12 cellular contexts compared by ENCODE assay signal in the genomic region with DNA sequence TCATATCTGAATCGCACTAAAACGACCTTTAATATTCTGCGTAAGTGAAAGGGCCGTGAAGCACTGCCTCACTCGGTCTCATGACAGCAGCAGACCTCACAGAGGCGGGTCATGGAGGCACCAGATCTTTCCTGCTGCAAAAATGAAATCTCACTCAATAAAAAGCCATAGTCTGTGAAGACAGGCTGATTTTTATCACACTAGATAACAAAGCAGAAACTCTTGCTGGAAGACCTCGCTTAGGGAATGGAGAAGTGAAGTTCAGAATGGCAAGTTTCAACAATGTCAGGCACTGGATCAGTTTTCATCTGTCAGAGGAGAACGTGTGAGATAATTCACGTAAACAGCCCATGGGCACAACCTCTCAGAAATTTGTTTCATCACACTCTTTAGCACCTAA. TPM values are rescaled to one million over a fixed set of nuclear protein-coding genes. Genes with fewer than 3 reads are reported as not detected.
DNase-seq lines count a peak whose midpoint lies in the region; ATAC-seq, FAIRE-seq and TF ChIP-seq lines count a peak whose summit lies in the region.
"Had no signal": no experiment of that assay in that cellular context is flagged by ENCODE, and none has a peak within 500 bp of the region (broad histone marks: within the 10 kb centered on the region; RNA-seq: fewer than 3 reads in every experiment).

No MANE protein-coding gene starts in this region.

- H3K4me3 Mint-ChIP-seq in CD8-positive, alpha-beta memory T cell = peak overlapping the region in 6 of 7 donors; percentile 21 to 74 (median 59)

- no peak overlapping the region for H2AFZ ChIP-seq in OCI-LY7 (ENCODE audit: low read length)

- no peaks in the 10 kb centered on the region for H3K27me3 ChIP-seq in CD8-positive, alpha-beta memory T cell (ENCODE audit: insufficient read depth, low read length, poor library complexity, severe bottlenecking)
- no peaks in the 10 kb centered on the region for H3K27me3 ChIP-seq in gastroesophageal sphincter
- no peaks in the 10 kb centered on the region for H3K27me3 ChIP-seq in ascending aorta

- H3K79me2 ChIP-seq in OCI-LY7 (ENCODE audit: insufficient read depth, low read depth, low read length) = peaks cover 70% of the 10 kb centered on the region

- H3K9me3 ChIP-seq in CD8-positive, alpha-beta memory T cell (ENCODE audit: low read length) = no peaks in the 10 kb centered on the region
- H3K9me3 ChIP-seq in OCI-LY7 (ENCODE audit: low read length) = 0 out of 2 replicates have a peak, but pooled peaks cover 6% of the 10 kb centered on the region
- no peaks in the 10 kb centered on the region for H3K9me3 ChIP-seq in gastroesophageal sphincter
- no peaks in the 10 kb centered on the region for H3K9me3 ChIP-seq in ascending aorta

- H3K4me2 ChIP-seq in OCI-LY7 (ENCODE audit: low read length) = peak overlapping the region; percentile 62

- H3K4me3 ChIP-seq in CD8-positive, alpha-beta memory T cell (ENCODE audit: low read length) = no peak overlapping the region
- H3K4me3 ChIP-seq in OCI-LY7 (ENCODE audit: low read depth, low read length, poor library complexity, severe bottlenecking) = peak overlapping the region; percentile 22
- no peak overlapping the region for H3K4me3 ChIP-seq in gastroesophageal sphincter
- no peak overlapping the region for H3K4me3 ChIP-seq in ascending aorta

- H3K36me3 ChIP-seq in CD8-positive, alpha-beta memory T cell (ENCODE audit: insufficient read depth, low read length) = no peaks in the 10 kb centered on the region
- peaks cover 96% of the 10 kb centered on the region for H3K36me3 ChIP-seq in OCI-LY7 (ENCODE audit: insufficient read depth, low read length)
- H3K36me3 ChIP-seq in gastroesophageal sphincter = peaks cover 0 to 41% of the 10 kb centered on the region in 2 donors
- peaks cover 11 to 24% of the 10 kb centered on the region in 2 donors for H3K36me3 ChIP-seq in ascending aorta

- no peak for TF ChIP-seq EP300 in gastroesophageal sphincter (IDR thresholded peaks at IDR 0.05)

- peaks cover 0 to 48% (median 8%) of the 10 kb centered on the region in 3 donors for H3K36me3 Mint-ChIP-seq in CD8-positive, alpha-beta memory T cell

- intact Hi-C loops in OCI-LY7 (cut with micrococcal nuclease; ENCODE audit: unreplicated experiment) = loop anchor here (10.0 kb wide), 2 partner anchors 1145 to 1615 kb away; partner anchors contain the start of genes CDC123, DCLRE1C, MEIG1 and NUDT5
- intact Hi-C loops in ascending aorta (cut with DNase I) = no loop called here

- BruUV-seq in OCI-LY7 (replicated peaks; lab: Mats Ljungman, UMichigan) = TSS peak; percentile 14

- H3K4me1 ChIP-seq in CD8-positive, alpha-beta memory T cell (ENCODE audit: insufficient read depth, low read length) = peaks cover 10% of the 10 kb centered on the region
- H3K4me1 ChIP-seq in OCI-LY7 (ENCODE audit: insufficient read depth, low read length, poor library complexity, severe bottlenecking) = peaks cover 30% of the 10 kb centered on the region
- H3K4me1 ChIP-seq in gastroesophageal sphincter = peaks cover 0 to 54% (median 0%) of the 10 kb centered on the region in 3 donors
- H3K4me1 ChIP-seq in ascending aorta = no peaks in the 10 kb centered on the region

- H3K27ac ChIP-seq in CD8-positive, alpha-beta memory T cell (ENCODE audit: low read depth, low read length) = no peak overlapping the region
- peak overlapping the region; percentile 86 for H3K27ac ChIP-seq in OCI-LY7 (ENCODE audit: low read depth, low read length, poor library complexity, severe bottlenecking)
- peak overlapping the region in 3 of 4 donors; percentile 15 to 45 (median 29) for H3K27ac ChIP-seq in gastroesophageal sphincter
- H3K27ac ChIP-seq in ascending aorta = no peak overlapping the region

- POLR2A ChIA-PET in CD8-positive, alpha-beta memory T cell (lab: Charles Lee) = interaction anchor here (1.1 kb wide), 1 partner anchor 38 kb away, joined by 3 read pairs; no protein-coding TSS in a partner anchor
- POLR2A ChIA-PET in OCI-LY7 (lab: Charles Lee) = interaction anchor here (0.9 to 1.3 kb wide), 3 partner anchors 9 to 114 kb away, joined by 3 to 4 read pairs (median 3); partner anchors contain the start of gene PHYH

- H3K27ac Mint-ChIP-seq in CD8-positive, alpha-beta memory T cell = peak overlapping the region in 6 of 8 donors; percentile 17 to 83 (median 62)

- DNase-seq in CD8-positive, alpha-beta memory T cell = no peak
- DNase-seq in OCI-LY7 (ENCODE audit: low spot score) = no peak
- no peak for DNase-seq in NCI-H510A (lab: John Stamatoyannopoulos, UW)
- no peak for DNase-seq in SIG-M5 treated with dmso at 0.1 percent for 504 hours (lab: John Stamatoyannopoulos, UW; ENCODE audit: unreplicated experiment)
- no peak for DNase-seq in ascending aorta (ENCODE audit: low spot score in 2 of 2)
- DNase-seq in GM12892 (ENCODE audit: insufficient read length) = no peak
- DNase-seq: DMS 273 treated with DMSO at 0.1 percent for 48 hours, naive B cell, NCI-H1092 treated with DMSO at 0.1 percent for 48 hours had no signal

- TF ChIP-seq POLR2A in gastroesophageal sphincter (IDR thresholded peaks at IDR 0.05) = no peak
- TF ChIP-seq POLR2A in GM12892 (IDR thresholded peaks at IDR 0.05; ENCODE audit: low read depth, low read length) = no peak

- H4K20me1 ChIP-seq in OCI-LY7 (ENCODE audit: insufficient read depth, low read length) = 0 out of 2 replicates have a peak, but pooled peaks cover 2% of the 10 kb centered on the region

- no peaks in the 10 kb centered on the region for H3K27me3 Mint-ChIP-seq in CD8-positive, alpha-beta memory T cell
- H3K27me3 Mint-ChIP-seq: naive B cell had no signal

- CTCF ChIA-PET in CD8-positive, alpha-beta memory T cell (lab: Charles Lee) = interaction anchor here (1.1 kb wide), 1 partner anchor 9 kb away, joined by 3 read pairs; no protein-coding TSS in a partner anchor
- CTCF ChIA-PET in OCI-LY7 (lab: Charles Lee; ENCODE audit: unreplicated experiment) = interaction anchor here (0.6 kb wide), 1 partner anchor 41 kb away, joined by 3 read pairs; no protein-coding TSS in a partner anchor

- no peaks in the 10 kb centered on the region for H3K9me2 ChIP-seq in OCI-LY7 (ENCODE audit: insufficient read depth, low read length)

- H3K9me3 Mint-ChIP-seq in CD8-positive, alpha-beta memory T cell = no peaks in the 10 kb centered on the region
- H3K9me3 Mint-ChIP-seq: naive B cell had no signal

- peaks cover 25 to 49% (median 45%) of the 10 kb centered on the region in 3 donors for H3K4me1 Mint-ChIP-seq in CD8-positive, alpha-beta memory T cell

- no peak for FAIRE-seq in GM12892 (lab: Jason Lieb, UNC)
- FAIRE-seq: colon had no signal

- TF ChIP-seq CTCF in OCI-LY7 (conservative IDR thresholded peaks at IDR 0.05; ENCODE audit: low read length) = no peak
- TF ChIP-seq CTCF in gastroesophageal sphincter (IDR thresholded peaks at IDR 0.05) = no peak
- no peak for TF ChIP-seq CTCF in ascending aorta (IDR thresholded peaks at IDR 0.05)

- ATAC-seq in GM21528 (IDR thresholded peaks at IDR 0.05; ENCODE audit: low FRiP score, unreplicated experiment) (peak; percentile 3), gastroesophageal sphincter (no peak)

- 48 to 71% methylated on average over 7 to 9 of the region's 9 CpGs for WGBS in gastroesophageal sphincter (ENCODE audit: low coverage in 1 of 2), 2 donors

RNA-seq across cellular contexts. Expression of gene SEPHS1, which starts 8.0 kb away (rescaled TPM):
- 10 to 100 TPM; 52.0 to 59.4 TPM for total RNA-seq in CD8-positive, alpha-beta memory T cell
- polyA plus RNA-seq in CD8-positive, alpha-beta memory T cell = 22.4 TPM
- total RNA-seq in OCI-LY7 (2014; rRNA removed; shearing (Covaris generic)) = 72.7 and 115 TPM in 2 replicates
- total RNA-seq in OCI-LY7 (2022) (113 and 127 TPM in 2 replicates), gastroesophageal sphincter (10 to 100 TPM; 42.4 to 57.0 (median 45.5) TPM), ascending aorta (20.3 TPM)
- 34.2 TPM for polyA plus RNA-seq in GM12892 (2012; ENCODE audit: missing spikeins)

RNA-seq across cellular contexts. Expression of gene PHYH, which starts 40.2 kb away (rescaled TPM):
- 10 to 100 TPM; 15.6 to 15.7 TPM for total RNA-seq in CD8-positive, alpha-beta memory T cell
- polyA plus RNA-seq in CD8-positive, alpha-beta memory T cell = 16.5 TPM
- 6.9 and 7.4 TPM in 2 replicates for total RNA-seq in OCI-LY7 (2014; rRNA removed; shearing (Covaris generic))
- total RNA-seq in OCI-LY7 (2022) (15.1 and 17.8 TPM in 2 replicates), gastroesophageal sphincter (10 to 100 TPM; 31.9 to 53.4 (median 36.4) TPM), ascending aorta (22.0 TPM)
- 6.3 TPM for polyA plus RNA-seq in GM12892 (2012; ENCODE audit: missing spikeins)

Comparison
In these comparisons a context has a peak if more than half of its experiments do, and no peak if none do; other contexts are left out.
1. H3K27ac ChIP-seq: peak in OCI-LY7 (single experiment) and gastroesophageal sphincter (3 of 4); none in CD8-positive, alpha-beta memory T cell (single experiment) and ascending aorta (0 of 2).